ENCODE assay signal across 13 cellular contexts in the genomic region with DNA sequence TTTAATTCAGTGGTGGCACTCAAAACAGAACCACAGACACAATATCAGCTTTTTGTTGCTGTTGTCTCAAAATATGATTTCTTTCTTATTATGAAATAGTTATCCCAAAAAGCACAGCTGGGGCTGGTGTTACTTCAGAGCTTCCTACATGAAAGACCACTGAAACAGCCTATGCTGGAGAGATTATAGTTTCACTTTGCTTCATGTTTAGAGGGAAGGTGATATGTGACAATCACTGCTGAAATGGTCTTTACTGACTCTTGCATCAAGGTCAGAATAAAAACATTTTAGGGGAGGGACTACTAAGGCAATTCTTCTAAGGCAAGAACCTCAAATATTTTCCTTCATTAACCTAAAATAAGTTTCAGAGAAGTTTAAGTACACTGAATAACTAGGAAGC.
DNase-seq lines count a peak whose midpoint lies in the region; ATAC-seq, FAIRE-seq and TF ChIP-seq lines count a peak whose summit lies in the region.
"Had no signal": no experiment of that assay in that cellular context is flagged by ENCODE, and none has a peak within 500 bp of the region (broad histone marks: within the 10 kb centered on the region; RNA-seq: fewer than 3 reads in every experiment).

No MANE protein-coding gene starts in this region.

- H3K4me1 Mint-ChIP-seq in activated T-helper 17 cell treated with anti-CD3 and anti-CD28 coated beads, Interleukin-2, amount 50 U/mL, for 72 hours, result peaks cover 65% of the 10 kb centered on the region
- H3K4me1 Mint-ChIP-seq in mesothelial cell of epicardium, result peaks cover 2% of the 10 kb centered on the region

- no peak overlapping the region for H3K27ac ChIP-seq in kidney (ENCODE audit: low read depth in 2 of 2, low read length in 2 of 2)
- H3K27ac ChIP-seq: SK-N-MC had no signal

- no peak for TF ChIP-seq CTCF in mesothelial cell of epicardium (IDR thresholded peaks at IDR 0.05; ENCODE audit: unreplicated experiment)
- TF ChIP-seq CTCF in kidney (IDR thresholded peaks at IDR 0.05; ENCODE audit: borderline replicate concordance, extremely low read depth, insufficient read depth), result no peak

- H3K36me3 ChIP-seq in kidney (ENCODE audit: control insufficient read depth in 1 of 2, insufficient read depth in 2 of 2, low read length in 2 of 2), result no peaks in the 10 kb centered on the region

- no peaks in the 10 kb centered on the region for H3K4me1 ChIP-seq in kidney (ENCODE audit: control insufficient read depth in 1 of 2, insufficient read depth in 1 of 2, low read depth in 1 of 2, low read length in 2 of 2)

- H3K27me3 Mint-ChIP-seq in activated T-helper 17 cell treated with anti-CD3 and anti-CD28 coated beads, Interleukin-2, amount 50 U/mL, for 72 hours, result no peaks in the 10 kb centered on the region
- H3K27me3 Mint-ChIP-seq in mesothelial cell of epicardium (ENCODE audit: low read depth), result no peaks in the 10 kb centered on the region
- H3K27me3 Mint-ChIP-seq: B cell had no signal

- no peaks in the 10 kb centered on the region for H3K9me3 Mint-ChIP-seq in activated T-helper 17 cell treated with anti-CD3 and anti-CD28 coated beads, Interleukin-2, amount 50 U/mL, for 72 hours
- H3K9me3 Mint-ChIP-seq in mesothelial cell of epicardium, result peaks cover 6% of the 10 kb centered on the region

- FAIRE-seq in kidney (lab: Jason Lieb, UNC), result no peak
- FAIRE-seq: HepG2 had no signal

- peak; percentile 13 for ATAC-seq in left ventricle myocardium superior
- ATAC-seq in Right ventricle myocardium superior (ENCODE audit: poor library complexity), result no peak
- peak; percentile 48 for ATAC-seq in HG03095 (IDR thresholded peaks at IDR 0.05; ENCODE audit: unreplicated experiment)
- peak; percentile 23 for ATAC-seq in activated T-helper 17 cell treated with anti-CD3 and anti-CD28 coated beads, Interleukin-2, amount 50 U/mL, for 72 hours (replicated peaks)
- no peak for ATAC-seq in HG03280 (IDR thresholded peaks at IDR 0.05; ENCODE audit: unreplicated experiment)
- ATAC-seq: HepG2 had no signal

- H3K9ac ChIP-seq in kidney (ENCODE audit: low read length in 2 of 2), result no peak overlapping the region

- no peak overlapping the region for H3K27ac Mint-ChIP-seq in activated T-helper 17 cell treated with anti-CD3 and anti-CD28 coated beads, Interleukin-2, amount 50 U/mL, for 72 hours
- H3K27ac Mint-ChIP-seq in mesothelial cell of epicardium, result no peak overlapping the region
- H3K27ac Mint-ChIP-seq: B cell had no signal

- DNase-seq in left ventricle myocardium superior (no peak), Right ventricle myocardium superior (no peak), middle frontal gyrus (ENCODE audit: extremely low spot score, low spot score) (no peak), mesothelial cell of epicardium (ENCODE audit: low spot score in 2 of 2, unreplicated experiment in 2 of 2) (no peak), kidney (no peak)
- DNase-seq: activated CD8-positive, alpha-beta memory T cell treated with anti-CD3 and anti-CD28 coated beads for 24 hours; NCI-H2227 treated with DMSO at 0.1 percent for 48 hours had no signal

- H3K9me3 ChIP-seq in kidney (ENCODE audit: control insufficient read depth in 1 of 2, low read length in 2 of 2), result no peaks in the 10 kb centered on the region

- intact Hi-C loops in left ventricle myocardium superior (cut with micrococcal nuclease) (no loop called here), Right ventricle myocardium superior (cut with DNase I) (loop anchor here (10.0 kb wide), 1 partner anchor 75 kb away; no protein-coding TSS in a partner anchor), kidney (cut with DNase I) (no loop called here)

- no peaks in the 10 kb centered on the region for H3K36me3 Mint-ChIP-seq in activated T-helper 17 cell treated with anti-CD3 and anti-CD28 coated beads, Interleukin-2, amount 50 U/mL, for 72 hours (ENCODE audit: low read depth)
- no peaks in the 10 kb centered on the region for H3K36me3 Mint-ChIP-seq in mesothelial cell of epicardium

- peak overlapping the region; percentile 74 for H3K4me3 Mint-ChIP-seq in activated T-helper 17 cell treated with anti-CD3 and anti-CD28 coated beads, Interleukin-2, amount 50 U/mL, for 72 hours
- no peak overlapping the region for H3K4me3 Mint-ChIP-seq in mesothelial cell of epicardium
- H3K4me3 Mint-ChIP-seq: B cell had no signal

- no peak overlapping the region for H3K4me3 ChIP-seq in kidney (ENCODE audit: low read length in 2 of 2)
- H3K4me3 ChIP-seq: SK-N-MC had no signal

Comparison
In these comparisons a context has a peak if more than half of its experiments do, and no peak if none do; other contexts are left out.
1. ATAC-seq: peak in left ventricle myocardium superior (single experiment), HG03095 (single experiment) and activated T-helper 17 cell treated with anti-CD3 and anti-CD28 coated beads, Interleukin-2, amount 50 U/mL, for 72 hours (single experiment); none in Right ventricle myocardium superior (single experiment) and HG03280 (single experiment).